In the genomic region with DNA sequence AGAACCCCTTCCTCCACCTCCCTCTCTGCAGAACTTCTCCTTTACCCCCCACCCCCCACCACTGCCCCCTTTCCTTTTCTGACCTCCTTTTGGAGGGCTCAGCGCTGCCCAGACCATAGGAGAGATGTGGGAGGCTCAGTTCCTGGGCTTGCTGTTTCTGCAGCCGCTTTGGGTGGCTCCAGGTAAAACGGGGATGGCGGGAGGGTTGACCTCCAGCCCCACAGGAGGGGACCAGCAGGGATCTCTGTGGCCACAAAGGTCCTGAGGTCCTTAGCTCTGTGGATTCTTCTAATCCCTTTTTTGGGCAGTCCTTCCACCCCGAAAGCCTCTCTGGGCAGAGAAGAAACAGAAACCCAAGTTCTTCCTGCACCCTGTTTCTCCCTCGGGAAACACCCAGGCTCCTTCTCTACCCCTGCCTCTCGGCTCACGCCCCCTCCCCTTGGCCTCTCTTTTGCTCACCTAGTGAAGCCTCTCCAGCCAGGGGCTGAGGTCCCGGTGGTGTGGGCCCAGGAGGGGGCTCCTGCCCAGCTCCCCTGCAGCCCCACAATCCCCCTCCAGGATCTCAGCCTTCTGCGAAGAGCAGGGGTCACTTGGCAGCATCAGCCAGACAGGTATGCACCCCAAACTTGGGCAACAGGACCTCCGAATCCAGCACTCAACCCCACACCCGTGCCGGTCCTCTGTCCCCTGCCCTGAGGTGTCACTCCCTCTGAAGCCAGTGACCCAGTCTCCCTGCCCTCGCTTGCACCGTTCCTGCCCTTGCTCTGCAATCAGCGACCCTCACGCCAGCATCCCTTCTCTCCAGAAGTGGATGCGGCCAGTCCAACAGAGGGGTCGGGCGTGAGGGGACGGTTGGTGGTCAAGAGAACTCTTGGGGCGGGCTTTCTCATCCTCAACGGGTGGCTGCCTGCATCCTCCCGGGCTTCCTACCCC, we compare ENCODE assay signal across 13 cellular contexts. TPM values are rescaled to one million over a fixed set of nuclear protein-coding genes. Genes with fewer than 3 reads are reported as not detected.
DNase-seq lines count a peak whose midpoint lies in the region; ATAC-seq, FAIRE-seq and TF ChIP-seq lines count a peak whose summit lies in the region.
"Had no signal": no experiment of that assay in that cellular context is flagged by ENCODE, and none has a peak within 500 bp of the region (broad histone marks: within the 10 kb centered on the region; RNA-seq: fewer than 3 reads in every experiment).

No MANE protein-coding gene starts in this region.

- no peak overlapping the region for H2AFZ ChIP-seq in Karpas-422 (ENCODE audit: low read length)
- no peak overlapping the region for H2AFZ ChIP-seq in H1 (ENCODE audit: low read length)
- no peak overlapping the region for H2AFZ ChIP-seq in trophoblast cell (ENCODE audit: insufficient read depth, low read length, poor library complexity)
- H2AFZ ChIP-seq: parathyroid adenoma had no signal

- H3K9ac ChIP-seq in Karpas-422 (ENCODE audit: low read length) (peak overlapping the region; percentile 35; the same call in 1 of the 2 replicates), H1 (replicated peaks in 1 of 4; ENCODE audit: extremely low read depth in 1 of 4, low read depth in 3 of 4, low read length in 3 of 4) (0 out of 7 replicates have a peak overlapping the region, but pooled peaks of 1 of the 4 experiments have one; percentile 26), trophoblast cell (ENCODE audit: low read length) (no peak overlapping the region)
- H3K9ac ChIP-seq: parathyroid adenoma had no signal

- peak overlapping the region; percentile 99; the same call in 1 of the 2 replicates for H2BK15ac ChIP-seq in H1 (ENCODE audit: low read length)

- peaks cover 47% of the 10 kb centered on the region for H3K4me1 Mint-ChIP-seq in stimulated activated memory B cell treated with anti-CD40 and anti-IgM and Interleukin-4, amounts not matched to agents 10 μg/mL and 1 μg/mL and 100 μg/mL, for 72 hours

- peaks cover 98% of the 10 kb centered on the region for H3K27me3 Mint-ChIP-seq in stimulated activated memory B cell treated with anti-CD40 and anti-IgM and Interleukin-4, amounts not matched to agents 10 μg/mL and 1 μg/mL and 100 μg/mL, for 72 hours

- H3K79me1 ChIP-seq in H1 (ENCODE audit: low read depth, low read length) (no peaks in the 10 kb centered on the region), trophoblast cell (ENCODE audit: low read length) (no peaks in the 10 kb centered on the region)

- no peak overlapping the region for H4K12ac ChIP-seq in trophoblast cell (ENCODE audit: low read depth, low read length)

- H3K27me3 ChIP-seq in Karpas-422 (ENCODE audit: low read length), result no peaks in the 10 kb centered on the region
- H3K27me3 ChIP-seq in H1 (replicated peaks in 1 of 4; ENCODE audit: control insufficient read depth in 3 of 4, extremely low read depth in 1 of 4, insufficient read depth in 3 of 4, low read length in 3 of 4), result peaks cover 0 to 36% (median 26%) of the 10 kb centered on the region in 4 experiments; a peak in 5 of 7 replicates
- H3K27me3 ChIP-seq in sigmoid colon, result no peaks in the 10 kb centered on the region
- peaks cover 19% of the 10 kb centered on the region for H3K27me3 ChIP-seq in trophoblast cell (ENCODE audit: insufficient read depth, low read length)

- H3K9me3 ChIP-seq in Karpas-422 (ENCODE audit: low read length) (no peaks in the 10 kb centered on the region), H1 (ENCODE audit: insufficient read depth in 2 of 2, low read depth in 1 of 2, low read length in 1 of 2) (no peaks in the 10 kb centered on the region), sigmoid colon (no peaks in the 10 kb centered on the region), trophoblast cell (ENCODE audit: insufficient read depth, low read depth, low read length) (peaks cover 2% of the 10 kb centered on the region)

- no peaks in the 10 kb centered on the region for H4K20me1 ChIP-seq in Karpas-422 (ENCODE audit: insufficient read depth, low read depth, low read length)
- H4K20me1 ChIP-seq in H1 (replicated peaks in 1 of 2; ENCODE audit: control insufficient read depth in 1 of 2, insufficient read depth in 2 of 2, low read length in 2 of 2), result peaks cover 3 to 14% of the 10 kb centered on the region in 2 experiments

- no peaks in the 10 kb centered on the region for H3K36me3 Mint-ChIP-seq in stimulated activated memory B cell treated with anti-CD40 and anti-IgM and Interleukin-4, amounts not matched to agents 10 μg/mL and 1 μg/mL and 100 μg/mL, for 72 hours

- TF ChIP-seq RAD21 in H1 (IDR thresholded peaks at IDR 0.05 in 1 of 2, conservative IDR thresholded peaks at IDR 0.05 in 1 of 2; ENCODE audit: low read depth in 2 of 2, low read length in 2 of 2), result no peak

- H3K23me2 ChIP-seq in H1 (ENCODE audit: low read depth, low read length), result peaks cover 11% of the 10 kb centered on the region; the same call in 1 of the 2 replicates

- ATAC-seq in stimulated activated memory B cell treated with anti-CD40 and anti-IgM and Interleukin-4, amounts not matched to agents 10 μg/mL and 1 μg/mL and 100 μg/mL, for 72 hours, result no peak

- no peak for FAIRE-seq in H1 (lab: Jason Lieb, UNC)

- peak overlapping the region; percentile 79 for H4K91ac ChIP-seq in H1 (replicated peaks; ENCODE audit: insufficient read length, low read length)
- no peak overlapping the region for H4K91ac ChIP-seq in trophoblast cell (ENCODE audit: low read depth, low read length)

- DNase-seq in DMS79 treated with DMSO at 0.1 percent for 48 hours (lab: John Stamatoyannopoulos, UW) (peak; percentile 5), DMS79 (lab: John Stamatoyannopoulos, UW) (no peak), Karpas-422 (no peak), H1 (ENCODE audit: low read depth in 1 of 2, low spot score in 2 of 2) (peak in 1 of 2 experiments; percentile 71), sigmoid colon (no peak), trophoblast cell (no peak)
- no peak for DNase-seq in stimulated activated CD4-positive, alpha-beta T cell treated with anti-CD3 and anti-CD28 coated beads, Interleukin-4, amount 100 ng/mL, for 1 hour
- DNase-seq: GDM1, KBM-7, NCI-H2227 treated with DMSO at 0.1 percent for 48 hours had no signal

- 0 out of 2 replicates have a peak overlapping the region, but pooled peaks have one; percentile 28 for H4K8ac ChIP-seq in H1 (ENCODE audit: extremely low read depth, insufficient read depth, low read length)
- no peak overlapping the region for H4K8ac ChIP-seq in trophoblast cell (ENCODE audit: low read depth, low read length)

- no peak overlapping the region for H3K27ac Mint-ChIP-seq in stimulated activated memory B cell treated with anti-CD40 and anti-IgM and Interleukin-4, amounts not matched to agents 10 μg/mL and 1 μg/mL and 100 μg/mL, for 72 hours

- TF ChIP-seq EP300 in H1 (IDR thresholded peaks at IDR 0.05; ENCODE audit: borderline replicate concordance in 1 of 2, low read depth in 2 of 2, low read length in 2 of 2) (no peak), sigmoid colon (IDR thresholded peaks at IDR 0.05) (no peak)

- H3K4me2 ChIP-seq in Karpas-422 (ENCODE audit: low read depth, low read length, poor library complexity, severe bottlenecking) (no peak overlapping the region), H1 (ENCODE audit: insufficient read depth in 1 of 2, low read depth in 2 of 2, low read length in 2 of 2) (peak overlapping the region; percentile 83 to 85), trophoblast cell (ENCODE audit: low read length) (no peak overlapping the region)

- H3K36me3 ChIP-seq in Karpas-422 (ENCODE audit: insufficient read depth, low read length) (no peaks in the 10 kb centered on the region), H1 (ENCODE audit: control insufficient read depth in 2 of 4, insufficient read depth in 4 of 4, low read length in 3 of 4) (peaks cover 0 to 23% (median 5%) of the 10 kb centered on the region in 4 experiments; a peak in 6 of 8 replicates), sigmoid colon (peaks cover 0 to 23% (median 6%) of the 10 kb centered on the region in 4 donors), trophoblast cell (ENCODE audit: control insufficient read depth in 1 of 2, insufficient read depth in 2 of 2, low read length in 2 of 2) (peaks cover 27 to 28% of the 10 kb centered on the region in 2 experiments)

- H2BK5ac ChIP-seq in H1 (ENCODE audit: low read depth, low read length) (no peak overlapping the region), trophoblast cell (ENCODE audit: low read depth, low read length, poor library complexity) (no peak overlapping the region)

- H3K4me3 Mint-ChIP-seq in stimulated activated memory B cell treated with anti-CD40 and anti-IgM and Interleukin-4, amounts not matched to agents 10 μg/mL and 1 μg/mL and 100 μg/mL, for 72 hours, result no peak overlapping the region

- WGBS in H1 (ENCODE audit: extremely low coverage in 1 of 2, insufficient coverage in 1 of 2, insufficient read length in 1 of 2, insufficient replicate concordance in 2 of 2, low coverage in 1 of 2, low lambda C conversion rate in 2 of 2, missing lambda C conversion rate in 1 of 2), 2 experiments, result 46% methylated on average over 21 of the region's 24 CpGs; no CpG with 5 or more reads in 1 of the 2 experiments
- WGBS in sigmoid colon, 2 donors, result 71 to 72% methylated on average over 24 of the region's 24 CpGs
- WGBS in trophoblast cell (ENCODE audit: extremely low coverage, insufficient coverage, insufficient read length), result no CpG with 5 or more reads among the region's 24 CpGs

- no peaks in the 10 kb centered on the region for H3K9me3 Mint-ChIP-seq in stimulated activated memory B cell treated with anti-CD40 and anti-IgM and Interleukin-4, amounts not matched to agents 10 μg/mL and 1 μg/mL and 100 μg/mL, for 72 hours

- no peaks in the 10 kb centered on the region for H3K9me2 ChIP-seq in Karpas-422 (replicated peaks; ENCODE audit: insufficient read depth, low read length)

- POLR2A ChIA-PET in H1 (lab: Charles Lee; ENCODE audit: partially characterized antibody), result interaction anchor here (0.8 to 11.6 kb wide), 17 partner anchors 5 to 237 kb away, joined by 3 to 151 read pairs (median 4); a partner anchor contains a TSS

- H3K79me2 ChIP-seq in Karpas-422 (ENCODE audit: low read length) (no peaks in the 10 kb centered on the region), H1 (ENCODE audit: control insufficient read depth in 1 of 2, insufficient read depth in 2 of 2, low read length in 2 of 2) (peaks cover 0 to 15% of the 10 kb centered on the region in 2 experiments; a peak in 2 of 4 replicates), trophoblast cell (ENCODE audit: control insufficient read depth, insufficient read depth, low read length, poor library complexity) (peaks cover 2% of the 10 kb centered on the region)
- H3K79me2 ChIP-seq: parathyroid adenoma had no signal

- H2BK120ac ChIP-seq in H1 (replicated peaks; ENCODE audit: low read depth, low read length), result no peak overlapping the region
- H2BK120ac ChIP-seq in trophoblast cell (ENCODE audit: insufficient read depth, low read length, poor library complexity), result no peak overlapping the region

- TF ChIP-seq POLR2A in H1 (IDR thresholded peaks at IDR 0.05; ENCODE audit: control extremely low read depth in 1 of 2, low read depth in 2 of 2, low read length in 2 of 2) (no peak), sigmoid colon (IDR thresholded peaks at IDR 0.05) (no peak)

- H3K4me1 ChIP-seq in Karpas-422 (ENCODE audit: low read length) (peaks cover 14% of the 10 kb centered on the region; the same call in 1 of the 2 replicates), H1 (replicated peaks in 1 of 4; ENCODE audit: control insufficient read depth in 3 of 4, insufficient read depth in 4 of 4, low read length in 3 of 4) (peaks cover 8 to 40% (median 30%) of the 10 kb centered on the region in 4 experiments), sigmoid colon (peaks cover 0 to 73% (median 69%) of the 10 kb centered on the region in 4 donors), trophoblast cell (ENCODE audit: control insufficient read depth in 1 of 2, insufficient read depth in 2 of 2, low read length in 2 of 2) (peaks cover 8 to 10% of the 10 kb centered on the region in 2 experiments)

- H3K14ac ChIP-seq in H1 (ENCODE audit: insufficient read length), result no peak overlapping the region
- no peak overlapping the region for H3K14ac ChIP-seq in trophoblast cell (ENCODE audit: low read length)

- CTCF ChIA-PET in H1 (lab: Charles Lee; ENCODE audit: partially characterized antibody), result interaction anchor here (0.6 to 29.6 kb wide), 9 partner anchors 8 to 153 kb away, joined by 3 to 532 read pairs (median 4); a partner anchor contains a TSS

- H2AK5ac ChIP-seq in H1 (ENCODE audit: low read depth, low read length), result no peak overlapping the region
- no peak overlapping the region for H2AK5ac ChIP-seq in trophoblast cell (ENCODE audit: low read length)

- H3K27ac ChIP-seq in Karpas-422 (ENCODE audit: low read length) (no peak overlapping the region), H1 (ENCODE audit: low read depth, low read length) (no peak overlapping the region), sigmoid colon (peak overlapping the region; percentile 93 to 99 (median 96)), trophoblast cell (ENCODE audit: low read depth, low read length) (no peak overlapping the region)

- H3K4ac ChIP-seq in H1 (replicated peaks; ENCODE audit: insufficient read length, low read depth, low read length) (no peak overlapping the region), trophoblast cell (ENCODE audit: low read depth, low read length) (no peak overlapping the region)

- H4K5ac ChIP-seq in H1 (ENCODE audit: insufficient read length, low read depth, low read length), result no peak overlapping the region

- intact Hi-C loops in sigmoid colon (cut with DNase I), result no loop called here

- H3K23ac ChIP-seq in H1 (ENCODE audit: insufficient read length) (no peak overlapping the region), trophoblast cell (ENCODE audit: low read length) (no peak overlapping the region)

- H3K18ac ChIP-seq in H1 (ENCODE audit: extremely low read depth, low read length), result peak overlapping the region; percentile 26
- no peak overlapping the region for H3K18ac ChIP-seq in trophoblast cell (ENCODE audit: low read length)

- H2BK12ac ChIP-seq in H1 (ENCODE audit: low read depth, low read length) (peak overlapping the region; percentile 87; the same call in 1 of the 2 replicates), trophoblast cell (ENCODE audit: low read length) (no peak overlapping the region)

- H2BK20ac ChIP-seq in H1 (ENCODE audit: low read length), result 0 out of 2 replicates have a peak overlapping the region, but pooled peaks have one; percentile 48

- no peak for TF ChIP-seq CTCF in H1 (IDR thresholded peaks at IDR 0.05; ENCODE audit: control extremely low read depth in 1 of 3, insufficient read depth in 1 of 3, low read depth in 1 of 3, low read length in 3 of 3)
- no peak for TF ChIP-seq CTCF in sigmoid colon (IDR thresholded peaks at IDR 0.05)

- H3K4me3 ChIP-seq in Karpas-422 (ENCODE audit: low read length) (no peak overlapping the region), H1 (ENCODE audit: extremely low read depth in 1 of 4, insufficient read depth in 2 of 4, low read depth in 3 of 4, low read length in 4 of 4) (peak overlapping the region; percentile 5 to 60 (median 31)), sigmoid colon (peak overlapping the region in 3 of 4 donors; percentile 36 to 45 (median 39)), trophoblast cell (ENCODE audit: low read depth, low read length) (no peak overlapping the region)

- H3K56ac ChIP-seq in H1 (replicated peaks; ENCODE audit: insufficient read length, low read depth, low read length), result no peak overlapping the region

RNA-seq across cellular contexts. Expression of a gene that starts 0.7 kb away (rescaled TPM):
- total RNA-seq in Karpas-422 (2014; rRNA removed; shearing (Covaris generic); ENCODE audit: low replicate concordance), result 0.22 and 0.32 TPM in 2 replicates
- 2.8 and 3.1 TPM in 2 replicates for total RNA-seq in H1 (2021; fragmentation: NEBNext Ultra II Directional; extraction: Animal tissue kit (Norgen Biotek cat#: 25700))
- polyA plus RNA-seq in H1 (2011; rRNA removed) (1.1 and 2.5 TPM in 2 replicates), sigmoid colon (1 to 10 TPM in 2 of 3 donors, under 1 TPM in 1; 0.60 to 4.2 (median 1.4) TPM)
- polyA plus RNA-seq in H1 (2011; cell fraction: cytosol; rRNA removed), result 1.2 TPM
- polyA plus RNA-seq in H1 (2011; cell fraction: nucleus; rRNA removed), result 6.1 TPM
- polyA plus RNA-seq in H1 (2012, experiment 1 of 2), result 1.7 to 3.0 TPM (median 2.8 TPM) in 4 replicates
- polyA plus RNA-seq in H1 (2012, experiment 2 of 2), result 1.4 TPM
- 1.7 TPM for polyA plus RNA-seq in H1 (2013, experiment 1 of 2)
- polyA plus RNA-seq in H1 (2013, experiment 2 of 2), result 1.8 TPM
- polyA minus RNA-seq in H1 (2011; rRNA and poly(A)+ RNA removed), result 0.29 and 0.47 TPM in 2 replicates
- polyA minus RNA-seq in H1 (2011; cell fraction: cytosol; rRNA and poly(A)+ RNA removed), result 0.81 TPM
- 3.6 TPM for polyA minus RNA-seq in H1 (2011; cell fraction: nucleus; rRNA and poly(A)+ RNA removed)
- 1 to 10 TPM; 1.4 to 6.9 (median 3.0) TPM for total RNA-seq in sigmoid colon
- polyA plus RNA-seq in trophoblast cell (2013), result 0.29 and 0.37 TPM in 2 replicates
- total RNA-seq: SK-MEL-5 had no signal

RNA-seq across cellular contexts. Expression of a gene that starts 6.8 kb away (rescaled TPM):
- 5.0 and 7.3 TPM in 2 replicates for total RNA-seq in Karpas-422 (2014; rRNA removed; shearing (Covaris generic); ENCODE audit: low replicate concordance)
- 444 and 486 TPM in 2 replicates for total RNA-seq in H1 (2021; fragmentation: NEBNext Ultra II Directional; extraction: Animal tissue kit (Norgen Biotek cat#: 25700))
- polyA plus RNA-seq in H1 (2011; rRNA removed), result 553 and 999 TPM in 2 replicates
- polyA plus RNA-seq in H1 (2011; cell fraction: cytosol; rRNA removed), result 441 TPM
- polyA plus RNA-seq in H1 (2011; cell fraction: nucleus; rRNA removed), result 217 TPM
- polyA plus RNA-seq in H1 (2012, experiment 1 of 2), result 329 to 587 TPM (median 502 TPM) in 4 replicates
- polyA plus RNA-seq in H1 (2012, experiment 2 of 2), result 566 TPM
- polyA plus RNA-seq in H1 (2013, experiment 1 of 2), result 523 TPM
- 513 TPM for polyA plus RNA-seq in H1 (2013, experiment 2 of 2)
- 35.2 and 58.0 TPM in 2 replicates for polyA minus RNA-seq in H1 (2011; rRNA and poly(A)+ RNA removed)
- 109 TPM for polyA minus RNA-seq in H1 (2011; cell fraction: cytosol; rRNA and poly(A)+ RNA removed)
- polyA minus RNA-seq in H1 (2011; cell fraction: nucleus; rRNA and poly(A)+ RNA removed), result 72.4 TPM
- 100 to 1,000 TPM; 196 to 392 (median 255) TPM for total RNA-seq in sigmoid colon
- polyA plus RNA-seq in sigmoid colon, result 100 to 1,000 TPM in 2 of 3 donors, 10 to 100 TPM in 1; 93.2 to 198 (median 174) TPM
- polyA plus RNA-seq in trophoblast cell (2013), result 441 and 482 TPM in 2 replicates

RNA-seq across cellular contexts. Expression of a gene that starts 16.3 kb away (rescaled TPM):
- not detected in 2 replicates for total RNA-seq in Karpas-422 (2014; rRNA removed; shearing (Covaris generic); ENCODE audit: low replicate concordance)
- 3.2 and 3.4 TPM in 2 replicates for total RNA-seq in H1 (2021; fragmentation: NEBNext Ultra II Directional; extraction: Animal tissue kit (Norgen Biotek cat#: 25700))
- polyA plus RNA-seq in H1 (2011; rRNA removed) (5.1 and 5.6 TPM in 2 replicates), sigmoid colon (10 to 100 TPM in 2 of 3 donors, 1 to 10 TPM in 1; 4.8 to 29.7 (median 26.6) TPM)
- polyA plus RNA-seq in H1 (2011; cell fraction: cytosol; rRNA removed), result 5.1 TPM
- 5.1 TPM for polyA plus RNA-seq in H1 (2011; cell fraction: nucleus; rRNA removed)
- polyA plus RNA-seq in H1 (2012, experiment 1 of 2), result 5.8 to 6.9 TPM (median 6.7 TPM) in 4 replicates
- 4.3 TPM for polyA plus RNA-seq in H1 (2012, experiment 2 of 2)
- 2.7 TPM for polyA plus RNA-seq in H1 (2013, experiment 1 of 2)
- polyA plus RNA-seq in H1 (2013, experiment 2 of 2), result 2.4 TPM
- polyA minus RNA-seq in H1 (2011; rRNA and poly(A)+ RNA removed), result 3.3 and 3.4 TPM in 2 replicates
- 1.6 TPM for polyA minus RNA-seq in H1 (2011; cell fraction: cytosol; rRNA and poly(A)+ RNA removed)
- 1.8 TPM for polyA minus RNA-seq in H1 (2011; cell fraction: nucleus; rRNA and poly(A)+ RNA removed)
- total RNA-seq in sigmoid colon, result 10 to 100 TPM in 3 of 4 donors, 1 to 10 TPM in 1; 2.5 to 12.8 (median 11.5) TPM
- 0.04 TPM in 2 replicates for polyA plus RNA-seq in trophoblast cell (2013)

RNA-seq across cellular contexts. Expression of a gene that starts 20.1 kb away (rescaled TPM):
- 183 and 263 TPM in 2 replicates for total RNA-seq in Karpas-422 (2014; rRNA removed; shearing (Covaris generic); ENCODE audit: low replicate concordance)
- 229 and 232 TPM in 2 replicates for total RNA-seq in H1 (2021; fragmentation: NEBNext Ultra II Directional; extraction: Animal tissue kit (Norgen Biotek cat#: 25700))
- 401 and 443 TPM in 2 replicates for polyA plus RNA-seq in H1 (2011; rRNA removed)
- polyA plus RNA-seq in H1 (2011; cell fraction: cytosol; rRNA removed), result 319 TPM
- 252 TPM for polyA plus RNA-seq in H1 (2011; cell fraction: nucleus; rRNA removed)
- polyA plus RNA-seq in H1 (2012, experiment 1 of 2), result 240 to 272 TPM (median 254 TPM) in 4 replicates
- 291 TPM for polyA plus RNA-seq in H1 (2012, experiment 2 of 2)
- polyA plus RNA-seq in H1 (2013, experiment 1 of 2), result 162 TPM
- polyA plus RNA-seq in H1 (2013, experiment 2 of 2), result 175 TPM
- 311 and 327 TPM in 2 replicates for polyA minus RNA-seq in H1 (2011; rRNA and poly(A)+ RNA removed)
- polyA minus RNA-seq in H1 (2011; cell fraction: cytosol; rRNA and poly(A)+ RNA removed), result 98.5 TPM
- polyA minus RNA-seq in H1 (2011; cell fraction: nucleus; rRNA and poly(A)+ RNA removed), result 106 TPM
- 100 to 1,000 TPM; 148 to 163 (median 159) TPM for total RNA-seq in sigmoid colon
- 100 to 1,000 TPM; 157 to 220 (median 178) TPM for polyA plus RNA-seq in sigmoid colon
- polyA plus RNA-seq in trophoblast cell (2013), result 219 and 234 TPM in 2 replicates

RNA-seq across cellular contexts. Expression of a gene that starts 48.6 kb away (rescaled TPM):
- total RNA-seq in Karpas-422 (2014; rRNA removed; shearing (Covaris generic); ENCODE audit: low replicate concordance), result not detected in 2 replicates
- total RNA-seq in H1 (2021; fragmentation: NEBNext Ultra II Directional; extraction: Animal tissue kit (Norgen Biotek cat#: 25700)), result 8.6 and 8.8 TPM in 2 replicates
- polyA plus RNA-seq in H1 (2011; rRNA removed) (7.3 and 9.5 TPM in 2 replicates), sigmoid colon (1 to 10 TPM; 1.2 to 7.6 (median 1.8) TPM)
- polyA plus RNA-seq in H1 (2011; cell fraction: cytosol; rRNA removed), result 7.9 TPM
- 22.3 TPM for polyA plus RNA-seq in H1 (2011; cell fraction: nucleus; rRNA removed)
- 7.5 to 9.0 TPM (median 8.8 TPM) in 4 replicates for polyA plus RNA-seq in H1 (2012, experiment 1 of 2)
- 7.7 TPM for polyA plus RNA-seq in H1 (2012, experiment 2 of 2)
- polyA plus RNA-seq in H1 (2013, experiment 1 of 2), result 5.7 TPM
- 6.8 TPM for polyA plus RNA-seq in H1 (2013, experiment 2 of 2)
- polyA minus RNA-seq in H1 (2011; rRNA and poly(A)+ RNA removed), result 4.2 and 4.3 TPM in 2 replicates
- polyA minus RNA-seq in H1 (2011; cell fraction: cytosol; rRNA and poly(A)+ RNA removed), result 8.6 TPM
- polyA minus RNA-seq in H1 (2011; cell fraction: nucleus; rRNA and poly(A)+ RNA removed), result 6.1 TPM
- total RNA-seq in sigmoid colon, result 10 to 100 TPM in 2 of 4 donors, 1 to 10 TPM in 2; 6.4 to 16.1 (median 10.2) TPM
- polyA plus RNA-seq in trophoblast cell (2013), result 2.2 and 2.9 TPM in 2 replicates

Comparison
In these comparisons a context has a peak if more than half of its experiments do, and no peak if none do; other contexts are left out.
1. H3K27ac ChIP-seq: peak in sigmoid colon (4 of 4); none in Karpas-422 (single experiment), H1 (single experiment) and trophoblast cell (single experiment).
2. H3K4me2 ChIP-seq: peak in H1 (2 of 2); none in Karpas-422 (single experiment) and trophoblast cell (single experiment).
3. H3K4me3 ChIP-seq: peak in H1 (4 of 4) and sigmoid colon (3 of 4); none in Karpas-422 (single experiment) and trophoblast cell (single experiment).
4. RNA of a gene that starts 6.8 kb away (total RNA-seq): 444 to 486 TPM in H1 and 196 to 392 TPM in sigmoid colon; 5.0 to 7.3 TPM in Karpas-422; every median in the first group is over 10 times any median in the second.